In genomic region chr17:64779344-64780095, GRCh38 we compare ENCODE assay signal across 9 cellular contexts.
DNase-seq lines count a peak whose midpoint lies in the region; ATAC-seq, FAIRE-seq and TF ChIP-seq lines count a peak whose summit lies in the region.
"Had no signal": no experiment of that assay in that cellular context is flagged by ENCODE, and none has a peak within 500 bp of the region (broad histone marks: within the 10 kb centered on the region; RNA-seq: fewer than 3 reads in every experiment).

No MANE protein-coding gene starts in this region.

- TF ChIP-seq CTCF in GM10266 (IDR thresholded peaks at IDR 0.05; ENCODE audit: control insufficient read depth, insufficient read depth, low read depth, missing control alignments) (no peak), activated B cell treated with CpG ODN at 0.5 μM for 24 hours (IDR thresholded peaks at IDR 0.05) (no peak), glutamatergic neuron (IDR thresholded peaks at IDR 0.05; ENCODE audit: partially characterized antibody, unreplicated experiment) (no peak), prostate gland (IDR thresholded peaks at IDR 0.05) (no peak)

- H3K4me3 Mint-ChIP-seq in activated B cell treated with CpG ODN at 0.5 μM for 24 hours: peak overlapping the region; percentile 46
- H3K4me3 Mint-ChIP-seq in glutamatergic neuron (ENCODE audit: unreplicated experiment): peak overlapping the region; percentile 61

- no peak overlapping the region for H3K27ac ChIP-seq in prostate gland
- no peak overlapping the region for H3K27ac ChIP-seq in substantia nigra (ENCODE audit: low read depth, low read length, poor library complexity, severe bottlenecking)

- H3K36me3 Mint-ChIP-seq in activated B cell treated with CpG ODN at 0.5 μM for 24 hours (ENCODE audit: low read depth): peaks cover 6% of the 10 kb centered on the region
- no peaks in the 10 kb centered on the region for H3K36me3 Mint-ChIP-seq in glutamatergic neuron (ENCODE audit: unreplicated experiment)

- H3K9me3 ChIP-seq in prostate gland: no peaks in the 10 kb centered on the region

- H3K36me3 ChIP-seq in prostate gland: no peaks in the 10 kb centered on the region

- peak overlapping the region; percentile 30 to 37 for H3K4me3 ChIP-seq in prostate gland

- intact Hi-C loops in activated B cell treated with CpG ODN at 0.5 μM for 24 hours (cut with micrococcal nuclease): loop anchor here (5.0 to 10.0 kb wide), 3 partner anchors 65 to 275 kb away; partner anchors contain the start of genes GNA13 and LRRC37A3
- intact Hi-C loops in prostate gland (cut with DNase I): no loop called here

- no peaks in the 10 kb centered on the region for H3K27me3 ChIP-seq in prostate gland (replicated peaks; ENCODE audit: insufficient read depth)

- peaks cover 44% of the 10 kb centered on the region for H3K4me1 Mint-ChIP-seq in activated B cell treated with CpG ODN at 0.5 μM for 24 hours
- peaks cover 24% of the 10 kb centered on the region for H3K4me1 Mint-ChIP-seq in glutamatergic neuron (ENCODE audit: low read depth, unreplicated experiment)

- no peak for FAIRE-seq in RCC 7860 (lab: Jason Lieb, UNC)
- FAIRE-seq: islet of Langerhans had no signal

- H3K4me1 ChIP-seq in prostate gland (replicated peaks): peaks cover 14% of the 10 kb centered on the region

- H3K27ac Mint-ChIP-seq in activated B cell treated with CpG ODN at 0.5 μM for 24 hours (no peak overlapping the region), glutamatergic neuron (ENCODE audit: unreplicated experiment) (no peak overlapping the region)

- ATAC-seq in activated B cell treated with CpG ODN at 0.5 μM for 24 hours (ENCODE audit: low read depth): no peak

- WGBS in prostate gland: 15% methylated on average over 22 of the region's 44 CpGs

- CTCF ChIA-PET in activated B cell treated with CpG ODN at 0.5 μM for 24 hours (lab: Charles Lee): no interaction called here

- POLR2A ChIA-PET in activated B cell treated with CpG ODN at 0.5 μM for 24 hours (lab: Charles Lee): interaction anchor here (0.9 to 1.2 kb wide), 3 partner anchors 189 to 321 kb away, joined by 3 to 6 read pairs (median 4); no protein-coding TSS in a partner anchor

- no peak for TF ChIP-seq POLR2A in prostate gland (IDR thresholded peaks at IDR 0.05)

- DNase-seq in GM10266 (ENCODE audit: extremely low spot score) (peak; percentile 27), activated B cell treated with CpG ODN at 0.5 μM for 24 hours (no peak), glutamatergic neuron (no peak), prostate gland (ENCODE audit: low spot score) (no peak), RCC 7860 (ENCODE audit: low spot score) (no peak), substantia nigra (lab: John Stamatoyannopoulos, UW) (no peak), NCI-H1694 treated with DMSO at 0.1 percent for 48 hours (lab: John Stamatoyannopoulos, UW) (no peak), RPMI8226 (no peak)

- no peaks in the 10 kb centered on the region for H3K9me3 Mint-ChIP-seq in activated B cell treated with CpG ODN at 0.5 μM for 24 hours
- peaks cover 20% of the 10 kb centered on the region for H3K9me3 Mint-ChIP-seq in glutamatergic neuron (ENCODE audit: unreplicated experiment)

- H3K27me3 Mint-ChIP-seq in activated B cell treated with CpG ODN at 0.5 μM for 24 hours (peaks cover 5% of the 10 kb centered on the region), glutamatergic neuron (ENCODE audit: unreplicated experiment) (peaks cover 23% of the 10 kb centered on the region)
